In the genomic region with DNA sequence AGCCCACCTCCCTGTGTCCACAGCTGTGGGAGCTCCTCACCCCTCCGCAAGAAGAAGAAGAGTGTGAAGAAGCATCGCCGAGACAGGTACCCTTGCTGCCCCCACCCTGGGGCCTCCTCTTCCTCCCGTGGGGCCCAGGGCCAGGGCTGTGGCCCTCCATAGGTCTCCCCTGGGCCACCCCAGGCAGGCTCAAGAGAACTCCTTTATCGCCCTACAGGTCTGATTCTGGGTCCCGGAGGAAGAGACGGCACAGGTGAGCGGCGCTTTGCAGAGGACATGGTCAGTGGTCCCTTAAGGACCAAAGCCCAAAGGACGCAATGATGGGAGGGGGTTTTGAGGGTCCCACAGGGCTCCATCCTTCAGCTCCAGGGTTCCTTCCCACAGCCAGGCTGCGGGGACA, we compare ENCODE assay signal across 20 cellular contexts. TPM values are rescaled to one million over a fixed set of nuclear protein-coding genes. Genes with fewer than 3 reads are reported as not detected.
DNase-seq lines count a peak whose midpoint lies in the region; ATAC-seq, FAIRE-seq and TF ChIP-seq lines count a peak whose summit lies in the region.
"Had no signal": no experiment of that assay in that cellular context is flagged by ENCODE, and none has a peak within 500 bp of the region (broad histone marks: within the 10 kb centered on the region; RNA-seq: fewer than 3 reads in every experiment).

No MANE protein-coding gene starts in this region.

- no peak overlapping the region for H3K9ac ChIP-seq in BLaER1 treated with 17β-estradiol and CSF1 and Interleukin-3, amounts not matched to agents 10 nM and 100 nM
- no peak overlapping the region for H3K9ac ChIP-seq in H1 (replicated peaks in 1 of 4; ENCODE audit: extremely low read depth in 1 of 4, low read depth in 3 of 4, low read length in 3 of 4)
- H3K9ac ChIP-seq: GM23248 had no signal

- no peaks in the 10 kb centered on the region for H3K9me3 ChIP-seq in BLaER1 treated with 17β-estradiol and CSF1 and Interleukin-3, amounts not matched to agents 10 nM and 100 nM (replicated peaks in 1 of 11)
- H3K9me3 ChIP-seq in H1 (ENCODE audit: insufficient read depth in 2 of 2, low read depth in 1 of 2, low read length in 1 of 2) = no peaks in the 10 kb centered on the region
- H3K9me3 ChIP-seq in upper lobe of left lung = no peaks in the 10 kb centered on the region
- H3K9me3 ChIP-seq in small intestine (ENCODE audit: control insufficient read depth, low read depth) = no peaks in the 10 kb centered on the region
- H3K9me3 ChIP-seq: HAP-1 had no signal

- FAIRE-seq in H1 (lab: Jason Lieb, UNC) = no peak
- no peak for FAIRE-seq in small intestine (lab: Jason Lieb, UNC)
- FAIRE-seq: D721Med, GM12878, GM19239, H54 had no signal

- H3K79me1 ChIP-seq in H1 (ENCODE audit: low read depth, low read length) = no peaks in the 10 kb centered on the region; the same call in 1 of the 2 replicates

- no peak overlapping the region for H3K27ac ChIP-seq in BLaER1 treated with 17β-estradiol and CSF1 and Interleukin-3, amounts not matched to agents 10 nM and 100 nM
- no peak overlapping the region for H3K27ac ChIP-seq in H1 (ENCODE audit: low read depth, low read length)
- H3K27ac ChIP-seq in upper lobe of left lung = no peak overlapping the region
- H3K27ac ChIP-seq in small intestine (ENCODE audit: low read depth in 1 of 2, low read length in 1 of 2) = no peak overlapping the region
- H3K27ac ChIP-seq: GM23248 had no signal

- 84% methylated on average over 10 of the region's 11 CpGs; no CpG with 5 or more reads in 1 of the 2 experiments for WGBS in H1 (ENCODE audit: extremely low coverage in 1 of 2, insufficient coverage in 1 of 2, insufficient read length in 1 of 2, insufficient replicate concordance in 2 of 2, low coverage in 1 of 2, low lambda C conversion rate in 2 of 2, missing lambda C conversion rate in 1 of 2), 2 experiments
- 84 to 97% methylated on average over 7 to 11 of the region's 11 CpGs for WGBS in upper lobe of left lung, 2 donors
- 85 to 89% (median 87%) methylated on average over 7 to 11 of the region's 11 CpGs for WGBS in small intestine, 3 donors

- no peak overlapping the region for H3K23ac ChIP-seq in H1 (ENCODE audit: insufficient read length)

- H4K20me1 ChIP-seq in BLaER1 treated with 17β-estradiol and CSF1 and Interleukin-3, amounts not matched to agents 10 nM and 100 nM = no peaks in the 10 kb centered on the region
- no peaks in the 10 kb centered on the region for H4K20me1 ChIP-seq in H1 (replicated peaks in 1 of 2; ENCODE audit: control insufficient read depth in 1 of 2, insufficient read depth in 2 of 2, low read length in 2 of 2)

- TF ChIP-seq POLR2A in H1 (IDR thresholded peaks at IDR 0.05; ENCODE audit: control extremely low read depth in 1 of 2, low read depth in 2 of 2, low read length in 2 of 2) (no peak), upper lobe of left lung (IDR thresholded peaks at IDR 0.05) (no peak)

- H3K4me1 ChIP-seq in BLaER1 treated with 17β-estradiol and CSF1 and Interleukin-3, amounts not matched to agents 10 nM and 100 nM = peaks cover 0 to 34% (median 20%) of the 10 kb centered on the region in 10 experiments; a peak in 12 of 20 replicates
- H3K4me1 ChIP-seq in H1 (replicated peaks in 1 of 4; ENCODE audit: control insufficient read depth in 3 of 4, insufficient read depth in 4 of 4, low read length in 3 of 4) = peaks cover 3 to 29% (median 17%) of the 10 kb centered on the region in 4 experiments
- peaks cover 6 to 12% (median 9%) of the 10 kb centered on the region in 4 donors for H3K4me1 ChIP-seq in upper lobe of left lung
- no peaks in the 10 kb centered on the region for H3K4me1 ChIP-seq in small intestine (ENCODE audit: control insufficient read depth in 2 of 2, insufficient read depth in 1 of 2, low read depth in 1 of 2, low read length in 1 of 2)

- no peak overlapping the region for H3K4me3 ChIP-seq in BLaER1 treated with 17β-estradiol and CSF1 and Interleukin-3, amounts not matched to agents 10 nM and 100 nM
- no peak overlapping the region for H3K4me3 ChIP-seq in H1 (ENCODE audit: extremely low read depth in 1 of 4, insufficient read depth in 2 of 4, low read depth in 3 of 4, low read length in 4 of 4)
- no peak overlapping the region for H3K4me3 ChIP-seq in upper lobe of left lung
- H3K4me3 ChIP-seq in small intestine (ENCODE audit: low read depth in 1 of 2, low read length in 2 of 2) = no peak overlapping the region
- H3K4me3 ChIP-seq: GM12878, GM23248, HAP-1 had no signal

- peak overlapping the region; percentile 22; the same call in 1 of the 2 replicates for H3K27ac Mint-ChIP-seq in WTC11
- H3K27ac Mint-ChIP-seq: CD14-positive monocyte; CD4-positive, alpha-beta T cell; CD8-positive, alpha-beta memory T cell; HFFc6 had no signal

- no peak overlapping the region for H3K18ac ChIP-seq in H1 (ENCODE audit: extremely low read depth, low read length)

- peaks cover 7% of the 10 kb centered on the region for H3K36me3 Mint-ChIP-seq in WTC11
- H3K36me3 Mint-ChIP-seq: CD8-positive, alpha-beta memory T cell had no signal

- no peak overlapping the region for H2AFZ ChIP-seq in H1 (ENCODE audit: low read length)
- H2AFZ ChIP-seq: GM23248 had no signal

- H3K4ac ChIP-seq in H1 (replicated peaks; ENCODE audit: insufficient read length, low read depth, low read length) = no peak overlapping the region

- H3K27me3 Mint-ChIP-seq in WTC11 (ENCODE audit: low read depth) = no peaks in the 10 kb centered on the region; the same call in 1 of the 2 replicates

- peak overlapping the region; percentile 42 for H4K91ac ChIP-seq in H1 (replicated peaks; ENCODE audit: insufficient read length, low read length)

- peaks cover 33% of the 10 kb centered on the region for H3K4me1 Mint-ChIP-seq in WTC11

- POLR2A ChIA-PET in WTC11 (lab: Charles Lee) = interaction anchor here (2.1 to 2.3 kb wide), 2 partner anchors 27 to 95 kb away, joined by 14 to 19 read pairs; no protein-coding TSS in a partner anchor
- POLR2A ChIA-PET in H1 (lab: Charles Lee; ENCODE audit: partially characterized antibody) = interaction anchor here (1.0 to 2.8 kb wide), 7 partner anchors 9 to 187 kb away, joined by 3 to 15 read pairs (median 3); no protein-coding TSS in a partner anchor

- peak overlapping the region; percentile 82; the same call in 1 of the 2 replicates for H2BK12ac ChIP-seq in H1 (ENCODE audit: low read depth, low read length)

- H3K4me2 ChIP-seq in BLaER1 treated with 17β-estradiol and CSF1 and Interleukin-3, amounts not matched to agents 10 nM and 100 nM = peak overlapping the region in 7 of 11 experiments; percentile 7 to 41 (median 27); a peak in 8 of 22 replicates
- peak overlapping the region in 1 of 2 experiments; percentile 20; a peak in 1 of 4 replicates for H3K4me2 ChIP-seq in H1 (ENCODE audit: insufficient read depth in 1 of 2, low read depth in 2 of 2, low read length in 2 of 2)

- DNase-seq in WTC11 (ENCODE audit: low spot score) (no peak), H1 (ENCODE audit: low read depth in 1 of 2, low spot score in 2 of 2) (no peak), upper lobe of left lung (no peak), small intestine (no peak)
- no peak for DNase-seq in stimulated activated CD4-positive, alpha-beta T cell treated with anti-CD3 and anti-CD28 coated beads, Interleukin-15, amount 100 ng/mL, for 24 hours
- DNase-seq: CD4-positive, alpha-beta T cell; DMS 273 treated with DMSO at 0.1 percent for 48 hours; DMS79; EL; GDM1; GM23248; HFFc6 had no signal

- no peak overlapping the region for H3K14ac ChIP-seq in H1 (ENCODE audit: insufficient read length)

- CTCF ChIA-PET in WTC11 (lab: Charles Lee) (interaction anchor here (1.4 to 6.0 kb wide), 10 partner anchors 9 to 192 kb away, joined by 3 to 103 read pairs (median 30); a partner anchor contains a TSS), H1 (lab: Charles Lee; ENCODE audit: partially characterized antibody) (interaction anchor here (0.6 to 5.7 kb wide), 19 partner anchors 10 to 395 kb away, joined by 3 to 125 read pairs (median 13); a partner anchor contains a TSS)

- H3K4me3 Mint-ChIP-seq in WTC11 = no peak overlapping the region
- H3K4me3 Mint-ChIP-seq: CD4-positive, alpha-beta T cell; HFFc6 had no signal

- no peak overlapping the region for H2AK5ac ChIP-seq in H1 (ENCODE audit: low read depth, low read length)

- no peak overlapping the region for H4K5ac ChIP-seq in H1 (ENCODE audit: insufficient read length, low read depth, low read length)

- H3K23me2 ChIP-seq in H1 (ENCODE audit: low read depth, low read length) = peaks cover 4% of the 10 kb centered on the region; the same call in 1 of the 2 replicates

- no peaks in the 10 kb centered on the region for H3K79me2 ChIP-seq in H1 (ENCODE audit: control insufficient read depth in 1 of 2, insufficient read depth in 2 of 2, low read length in 2 of 2)

- no peak for TF ChIP-seq EP300 in H1 (IDR thresholded peaks at IDR 0.05; ENCODE audit: borderline replicate concordance in 1 of 2, low read depth in 2 of 2, low read length in 2 of 2)
- no peak for TF ChIP-seq EP300 in upper lobe of left lung (IDR thresholded peaks at IDR 0.05)

- no peak for TF ChIP-seq RAD21 in H1 (IDR thresholded peaks at IDR 0.05 in 1 of 2, conservative IDR thresholded peaks at IDR 0.05 in 1 of 2; ENCODE audit: low read depth in 2 of 2, low read length in 2 of 2)

- no peak overlapping the region for H2BK15ac ChIP-seq in H1 (ENCODE audit: low read length)

- no peak for ATAC-seq in WTC11
- no peak for ATAC-seq in upper lobe of left lung (ENCODE audit: low FRiP score in 2 of 2)
- ATAC-seq: GM12878 had no signal

- H2BK120ac ChIP-seq in H1 (replicated peaks; ENCODE audit: low read depth, low read length) = no peak overlapping the region

- no peak overlapping the region for H3K56ac ChIP-seq in H1 (replicated peaks; ENCODE audit: insufficient read length, low read depth, low read length)

- no peaks in the 10 kb centered on the region for H3K36me3 ChIP-seq in BLaER1 treated with 17β-estradiol and CSF1 and Interleukin-3, amounts not matched to agents 10 nM and 100 nM
- peaks cover 0 to 3% (median 0%) of the 10 kb centered on the region in 4 experiments; a peak in 2 of 8 replicates for H3K36me3 ChIP-seq in H1 (ENCODE audit: control insufficient read depth in 2 of 4, insufficient read depth in 4 of 4, low read length in 3 of 4)
- H3K36me3 ChIP-seq in upper lobe of left lung = no peaks in the 10 kb centered on the region
- no peaks in the 10 kb centered on the region for H3K36me3 ChIP-seq in small intestine (ENCODE audit: control insufficient read depth in 2 of 2, insufficient read depth in 2 of 2, low read length in 2 of 2)
- H3K36me3 ChIP-seq: HAP-1 had no signal

- H2BK5ac ChIP-seq in H1 (ENCODE audit: low read depth, low read length) = peak overlapping the region; percentile 1; the same call in 1 of the 2 replicates

- no peaks in the 10 kb centered on the region for H3K9me3 Mint-ChIP-seq in WTC11
- H3K9me3 Mint-ChIP-seq: CD4-positive, alpha-beta T cell; HFFc6 had no signal

- TF ChIP-seq CTCF in WTC11 (IDR thresholded peaks at IDR 0.05) = no peak
- TF ChIP-seq CTCF in H1 (IDR thresholded peaks at IDR 0.05; ENCODE audit: control extremely low read depth in 1 of 3, insufficient read depth in 1 of 3, low read depth in 1 of 3, low read length in 3 of 3) = no peak
- TF ChIP-seq CTCF in upper lobe of left lung (IDR thresholded peaks at IDR 0.05) = no peak

- H4K8ac ChIP-seq in H1 (ENCODE audit: extremely low read depth, insufficient read depth, low read length) = no peak overlapping the region

- H3K27me3 ChIP-seq in BLaER1 treated with 17β-estradiol and CSF1 and Interleukin-3, amounts not matched to agents 10 nM and 100 nM = peaks cover 11 to 19% (median 14%) of the 10 kb centered on the region in 11 experiments
- H3K27me3 ChIP-seq in H1 (replicated peaks in 1 of 4; ENCODE audit: control insufficient read depth in 3 of 4, extremely low read depth in 1 of 4, insufficient read depth in 3 of 4, low read length in 3 of 4) (no peaks in the 10 kb centered on the region), upper lobe of left lung (peaks cover 0 to 14% (median 4%) of the 10 kb centered on the region in 4 donors), small intestine (ENCODE audit: control insufficient read depth in 2 of 2, insufficient read depth in 2 of 2, low read length in 2 of 2) (peaks cover 0 to 11% of the 10 kb centered on the region in 2 donors)

- peak overlapping the region; percentile 15; the same call in 1 of the 2 replicates for H2BK20ac ChIP-seq in H1 (ENCODE audit: low read length)

RNA-seq across cellular contexts. Expression of a gene that starts 41.1 kb away (rescaled TPM):
- 202 to 299 TPM (median 285 TPM) in 3 replicates for total RNA-seq in WTC11 (2021)
- total RNA-seq in H1 (2021; fragmentation: NEBNext Ultra II Directional; extraction: Animal tissue kit (Norgen Biotek cat#: 25700)) = 165 and 194 TPM in 2 replicates
- 254 and 440 TPM in 2 replicates for polyA plus RNA-seq in H1 (2011; rRNA removed)
- 140 TPM for polyA plus RNA-seq in H1 (2011; cell fraction: cytosol; rRNA removed)
- 158 TPM for polyA plus RNA-seq in H1 (2011; cell fraction: nucleus; rRNA removed)
- 103 to 239 TPM (median 205 TPM) in 4 replicates for polyA plus RNA-seq in H1 (2012, experiment 1 of 2)
- polyA plus RNA-seq in H1 (2012, experiment 2 of 2) = 130 TPM
- 200 TPM for polyA plus RNA-seq in H1 (2013, experiment 1 of 2)
- polyA plus RNA-seq in H1 (2013, experiment 2 of 2) = 202 TPM
- 12.2 and 16.7 TPM in 2 replicates for polyA minus RNA-seq in H1 (2011; rRNA and poly(A)+ RNA removed)
- 52.6 TPM for polyA minus RNA-seq in H1 (2011; cell fraction: cytosol; rRNA and poly(A)+ RNA removed)
- polyA minus RNA-seq in H1 (2011; cell fraction: nucleus; rRNA and poly(A)+ RNA removed) = 46.7 TPM
- total RNA-seq in upper lobe of left lung = 100 to 1,000 TPM; 164 to 703 (median 300) TPM
- 100 to 1,000 TPM in 2 of 3 donors, 10 to 100 TPM in 1; 77.4 to 253 (median 145) TPM for polyA plus RNA-seq in small intestine

RNA-seq across cellular contexts. Expression of a gene that starts 59.6 kb away (rescaled TPM):
- total RNA-seq in WTC11 (2021) = 17.7 to 24.6 TPM (median 20.7 TPM) in 3 replicates
- total RNA-seq in H1 (2021; fragmentation: NEBNext Ultra II Directional; extraction: Animal tissue kit (Norgen Biotek cat#: 25700)) = 16.0 and 17.4 TPM in 2 replicates
- 10.4 and 18.4 TPM in 2 replicates for polyA plus RNA-seq in H1 (2011; rRNA removed)
- polyA plus RNA-seq in H1 (2011; cell fraction: cytosol; rRNA removed) = 12.8 TPM
- 19.3 TPM for polyA plus RNA-seq in H1 (2011; cell fraction: nucleus; rRNA removed)
- 12.4 to 19.0 TPM (median 18.1 TPM) in 4 replicates for polyA plus RNA-seq in H1 (2012, experiment 1 of 2)
- polyA plus RNA-seq in H1 (2012, experiment 2 of 2) = 15.2 TPM
- 10.6 TPM for polyA plus RNA-seq in H1 (2013, experiment 1 of 2)
- 8.8 TPM for polyA plus RNA-seq in H1 (2013, experiment 2 of 2)
- 6.3 and 10.2 TPM in 2 replicates for polyA minus RNA-seq in H1 (2011; rRNA and poly(A)+ RNA removed)
- 12.8 TPM for polyA minus RNA-seq in H1 (2011; cell fraction: cytosol; rRNA and poly(A)+ RNA removed)
- 12.0 TPM for polyA minus RNA-seq in H1 (2011; cell fraction: nucleus; rRNA and poly(A)+ RNA removed)
- 1 to 10 TPM in 2 of 6 donors, under 1 TPM in 4; 0.30 to 1.5 (median 0.72) TPM for total RNA-seq in upper lobe of left lung
- 1 to 10 TPM in 2 of 3 donors, not detected in 1; 1.6 to 2.8 TPM for polyA plus RNA-seq in small intestine
- total RNA-seq: CD4-positive, alpha-beta T cell; CD8-positive, alpha-beta memory T cell had no signal
- polyA plus RNA-seq: CD14-positive monocyte; CD8-positive, alpha-beta memory T cell had no signal
